ENCODE assay signal across 1 cellular context in genomic region chr13:102234618-102235017, GRCh38.
TF ChIP-seq lines count a peak whose summit lies in the region.

No MANE protein-coding gene starts in this region.

TF ChIP-seq in WTC11, 78 proteins besides CTCF, POLR2A, EP300 and RAD21 (continued from another document):
- TF ChIP-seq E2F5 (CRISPR knock-in tag; IDR thresholded peaks at IDR 0.05) (no peak), TCF7 (CRISPR knock-in tag; IDR thresholded peaks at IDR 0.05; ENCODE audit: low read depth) (no peak), ATF3 (CRISPR knock-in tag; conservative IDR thresholded peaks at IDR 0.05) (no peak), FOXJ3 (CRISPR knock-in tag; IDR thresholded peaks at IDR 0.05; ENCODE audit: borderline replicate concordance) (no peak)
